1 cellular context compared by ENCODE assay signal in the genomic region with DNA sequence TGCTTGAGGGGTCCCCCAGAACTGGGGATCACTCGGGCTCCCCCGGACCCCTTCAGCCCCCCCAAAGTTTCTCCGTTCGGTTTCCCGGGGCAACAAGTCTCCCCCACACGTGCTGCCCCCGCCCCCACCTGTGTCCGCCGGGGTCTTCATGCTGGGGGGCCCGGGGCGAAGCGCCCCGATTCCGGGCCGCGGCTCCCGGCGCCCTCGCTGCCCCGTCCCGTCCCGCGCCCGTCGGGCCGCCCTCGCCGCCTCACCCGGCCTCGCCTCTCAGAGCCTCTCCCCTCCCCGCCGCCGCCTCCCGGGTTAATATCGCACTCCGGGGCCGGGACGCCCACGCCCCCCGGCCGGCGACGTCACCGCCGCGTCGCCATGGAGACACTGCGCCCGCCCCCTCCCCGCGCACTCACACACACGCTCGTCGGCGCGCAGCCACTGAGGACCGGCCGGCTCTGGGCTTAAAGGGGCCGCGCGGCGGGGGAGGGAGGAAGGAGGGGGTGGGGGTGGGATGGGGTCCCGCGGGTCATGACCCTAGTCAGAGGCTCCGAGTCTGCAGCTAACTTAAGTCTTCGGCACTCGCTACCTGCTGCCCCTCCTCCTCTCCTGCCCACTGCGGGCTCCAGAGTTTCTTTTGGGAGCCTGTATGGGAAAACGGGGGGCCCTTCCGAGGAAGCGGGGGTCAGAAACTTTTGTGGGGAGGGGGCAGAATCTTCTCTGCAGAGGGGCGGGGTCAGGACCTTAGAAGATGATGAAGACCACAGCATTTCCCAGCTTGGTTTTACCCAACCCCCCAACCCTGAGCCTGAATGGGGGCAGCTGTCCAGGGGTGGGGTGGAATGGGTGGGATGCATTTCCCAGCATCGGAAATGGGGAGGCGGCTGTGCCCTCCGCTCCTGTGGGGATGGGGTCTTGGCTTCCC.
TF ChIP-seq lines count a peak whose summit lies in the region.

A gene (minus strand): TSS at position 279 of the 916 bp plus-strand sequence. CDS start 129 bp downstream, at position 150.

TF ChIP-seq in HEK293, 187 proteins besides CTCF, POLR2A, EP300 and RAD21 (continued from another document):
- TF ChIP-seq, protein P1, sequence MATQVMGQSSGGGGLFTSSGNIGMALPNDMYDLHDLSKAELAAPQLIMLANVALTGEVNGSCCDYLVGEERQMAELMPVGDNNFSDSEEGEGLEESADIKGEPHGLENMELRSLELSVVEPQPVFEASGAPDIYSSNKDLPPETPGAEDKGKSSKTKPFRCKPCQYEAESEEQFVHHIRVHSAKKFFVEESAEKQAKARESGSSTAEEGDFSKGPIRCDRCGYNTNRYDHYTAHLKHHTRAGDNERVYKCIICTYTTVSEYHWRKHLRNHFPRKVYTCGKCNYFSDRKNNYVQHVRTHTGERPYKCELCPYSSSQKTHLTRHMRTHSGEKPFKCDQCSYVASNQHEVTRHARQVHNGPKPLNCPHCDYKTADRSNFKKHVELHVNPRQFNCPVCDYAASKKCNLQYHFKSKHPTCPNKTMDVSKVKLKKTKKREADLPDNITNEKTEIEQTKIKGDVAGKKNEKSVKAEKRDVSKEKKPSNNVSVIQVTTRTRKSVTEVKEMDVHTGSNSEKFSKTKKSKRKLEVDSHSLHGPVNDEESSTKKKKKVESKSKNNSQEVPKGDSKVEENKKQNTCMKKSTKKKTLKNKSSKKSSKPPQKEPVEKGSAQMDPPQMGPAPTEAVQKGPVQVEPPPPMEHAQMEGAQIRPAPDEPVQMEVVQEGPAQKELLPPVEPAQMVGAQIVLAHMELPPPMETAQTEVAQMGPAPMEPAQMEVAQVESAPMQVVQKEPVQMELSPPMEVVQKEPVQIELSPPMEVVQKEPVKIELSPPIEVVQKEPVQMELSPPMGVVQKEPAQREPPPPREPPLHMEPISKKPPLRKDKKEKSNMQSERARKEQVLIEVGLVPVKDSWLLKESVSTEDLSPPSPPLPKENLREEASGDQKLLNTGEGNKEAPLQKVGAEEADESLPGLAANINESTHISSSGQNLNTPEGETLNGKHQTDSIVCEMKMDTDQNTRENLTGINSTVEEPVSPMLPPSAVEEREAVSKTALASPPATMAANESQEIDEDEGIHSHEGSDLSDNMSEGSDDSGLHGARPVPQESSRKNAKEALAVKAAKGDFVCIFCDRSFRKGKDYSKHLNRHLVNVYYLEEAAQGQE (tag by site-specific recombination; IDR thresholded peaks at IDR 0.05), result no peak
- TF ChIP-seq, protein P2, sequence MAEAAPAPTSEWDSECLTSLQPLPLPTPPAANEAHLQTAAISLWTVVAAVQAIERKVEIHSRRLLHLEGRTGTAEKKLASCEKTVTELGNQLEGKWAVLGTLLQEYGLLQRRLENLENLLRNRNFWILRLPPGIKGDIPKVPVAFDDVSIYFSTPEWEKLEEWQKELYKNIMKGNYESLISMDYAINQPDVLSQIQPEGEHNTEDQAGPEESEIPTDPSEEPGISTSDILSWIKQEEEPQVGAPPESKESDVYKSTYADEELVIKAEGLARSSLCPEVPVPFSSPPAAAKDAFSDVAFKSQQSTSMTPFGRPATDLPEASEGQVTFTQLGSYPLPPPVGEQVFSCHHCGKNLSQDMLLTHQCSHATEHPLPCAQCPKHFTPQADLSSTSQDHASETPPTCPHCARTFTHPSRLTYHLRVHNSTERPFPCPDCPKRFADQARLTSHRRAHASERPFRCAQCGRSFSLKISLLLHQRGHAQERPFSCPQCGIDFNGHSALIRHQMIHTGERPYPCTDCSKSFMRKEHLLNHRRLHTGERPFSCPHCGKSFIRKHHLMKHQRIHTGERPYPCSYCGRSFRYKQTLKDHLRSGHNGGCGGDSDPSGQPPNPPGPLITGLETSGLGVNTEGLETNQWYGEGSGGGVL (tag by site-specific recombination; IDR thresholded peaks at IDR 0.05), result peak; percentile 55
- TF ChIP-seq, protein P3, sequence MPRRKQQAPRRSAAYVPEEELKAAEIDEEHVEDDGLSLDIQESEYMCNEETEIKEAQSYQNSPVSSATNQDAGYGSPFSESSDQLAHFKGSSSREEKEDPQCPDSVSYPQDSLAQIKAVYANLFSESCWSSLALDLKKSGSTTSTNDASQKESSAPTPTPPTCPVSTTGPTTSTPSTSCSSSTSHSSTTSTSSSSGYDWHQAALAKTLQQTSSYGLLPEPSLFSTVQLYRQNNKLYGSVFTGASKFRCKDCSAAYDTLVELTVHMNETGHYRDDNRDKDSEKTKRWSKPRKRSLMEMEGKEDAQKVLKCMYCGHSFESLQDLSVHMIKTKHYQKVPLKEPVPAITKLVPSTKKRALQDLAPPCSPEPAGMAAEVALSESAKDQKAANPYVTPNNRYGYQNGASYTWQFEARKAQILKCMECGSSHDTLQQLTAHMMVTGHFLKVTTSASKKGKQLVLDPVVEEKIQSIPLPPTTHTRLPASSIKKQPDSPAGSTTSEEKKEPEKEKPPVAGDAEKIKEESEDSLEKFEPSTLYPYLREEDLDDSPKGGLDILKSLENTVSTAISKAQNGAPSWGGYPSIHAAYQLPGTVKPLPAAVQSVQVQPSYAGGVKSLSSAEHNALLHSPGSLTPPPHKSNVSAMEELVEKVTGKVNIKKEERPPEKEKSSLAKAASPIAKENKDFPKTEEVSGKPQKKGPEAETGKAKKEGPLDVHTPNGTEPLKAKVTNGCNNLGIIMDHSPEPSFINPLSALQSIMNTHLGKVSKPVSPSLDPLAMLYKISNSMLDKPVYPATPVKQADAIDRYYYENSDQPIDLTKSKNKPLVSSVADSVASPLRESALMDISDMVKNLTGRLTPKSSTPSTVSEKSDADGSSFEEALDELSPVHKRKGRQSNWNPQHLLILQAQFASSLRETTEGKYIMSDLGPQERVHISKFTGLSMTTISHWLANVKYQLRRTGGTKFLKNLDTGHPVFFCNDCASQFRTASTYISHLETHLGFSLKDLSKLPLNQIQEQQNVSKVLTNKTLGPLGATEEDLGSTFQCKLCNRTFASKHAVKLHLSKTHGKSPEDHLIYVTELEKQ (tag by site-specific recombination; IDR thresholded peaks at IDR 0.05; ENCODE audit: borderline replicate concordance), result no peak
- peak; percentile 35; the same call in 1 of the 2 replicates for TF ChIP-seq ZNF677 (tag by site-specific recombination; IDR thresholded peaks at IDR 0.05)
- no peak for TF ChIP-seq FEZF1 (tag by site-specific recombination; IDR thresholded peaks at IDR 0.05)
- peak; percentile 67; the same call in 1 of the 2 replicates for TF ChIP-seq KLF8 (tag by site-specific recombination; IDR thresholded peaks at IDR 0.05)
- peak; percentile 72 for TF ChIP-seq SP2 (tag by site-specific recombination; IDR thresholded peaks at IDR 0.05)
- no peak for TF ChIP-seq ZNF521 (tag by site-specific recombination; IDR thresholded peaks at IDR 0.05)
- TF ChIP-seq, protein P4, sequence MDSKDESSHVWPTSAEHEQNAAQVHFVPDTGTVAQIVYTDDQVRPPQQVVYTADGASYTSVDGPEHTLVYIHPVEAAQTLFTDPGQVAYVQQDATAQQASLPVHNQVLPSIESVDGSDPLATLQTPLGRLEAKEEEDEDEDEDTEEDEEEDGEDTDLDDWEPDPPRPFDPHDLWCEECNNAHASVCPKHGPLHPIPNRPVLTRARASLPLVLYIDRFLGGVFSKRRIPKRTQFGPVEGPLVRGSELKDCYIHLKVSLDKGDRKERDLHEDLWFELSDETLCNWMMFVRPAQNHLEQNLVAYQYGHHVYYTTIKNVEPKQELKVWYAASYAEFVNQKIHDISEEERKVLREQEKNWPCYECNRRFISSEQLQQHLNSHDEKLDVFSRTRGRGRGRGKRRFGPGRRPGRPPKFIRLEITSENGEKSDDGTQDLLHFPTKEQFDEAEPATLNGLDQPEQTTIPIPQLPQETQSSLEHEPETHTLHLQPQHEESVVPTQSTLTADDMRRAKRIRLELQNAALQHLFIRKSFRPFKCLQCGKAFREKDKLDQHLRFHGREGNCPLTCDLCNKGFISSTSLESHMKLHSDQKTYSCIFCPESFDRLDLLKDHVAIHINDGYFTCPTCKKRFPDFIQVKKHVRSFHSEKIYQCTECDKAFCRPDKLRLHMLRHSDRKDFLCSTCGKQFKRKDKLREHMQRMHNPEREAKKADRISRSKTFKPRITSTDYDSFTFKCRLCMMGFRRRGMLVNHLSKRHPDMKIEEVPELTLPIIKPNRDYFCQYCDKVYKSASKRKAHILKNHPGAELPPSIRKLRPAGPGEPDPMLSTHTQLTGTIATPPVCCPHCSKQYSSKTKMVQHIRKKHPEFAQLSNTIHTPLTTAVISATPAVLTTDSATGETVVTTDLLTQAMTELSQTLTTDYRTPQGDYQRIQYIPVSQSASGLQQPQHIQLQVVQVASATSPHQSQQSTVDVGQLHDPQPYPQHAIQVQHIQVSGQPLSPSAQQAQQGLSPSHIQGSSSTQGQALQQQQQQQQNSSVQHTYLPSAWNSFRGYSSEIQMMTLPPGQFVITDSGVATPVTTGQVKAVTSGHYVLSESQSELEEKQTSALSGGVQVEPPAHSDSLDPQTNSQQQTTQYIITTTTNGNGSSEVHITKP (tag by site-specific recombination; IDR thresholded peaks at IDR 0.05), result peak; percentile 98; the same call in 1 of the 2 replicates
- peak; percentile 68; the same call in 1 of the 2 replicates for TF ChIP-seq KLF10 (tag by site-specific recombination; IDR thresholded peaks at IDR 0.05)
- TF ChIP-seq ZNF548 (tag by site-specific recombination; IDR thresholded peaks at IDR 0.05), result no peak
- TF ChIP-seq, protein P5, sequence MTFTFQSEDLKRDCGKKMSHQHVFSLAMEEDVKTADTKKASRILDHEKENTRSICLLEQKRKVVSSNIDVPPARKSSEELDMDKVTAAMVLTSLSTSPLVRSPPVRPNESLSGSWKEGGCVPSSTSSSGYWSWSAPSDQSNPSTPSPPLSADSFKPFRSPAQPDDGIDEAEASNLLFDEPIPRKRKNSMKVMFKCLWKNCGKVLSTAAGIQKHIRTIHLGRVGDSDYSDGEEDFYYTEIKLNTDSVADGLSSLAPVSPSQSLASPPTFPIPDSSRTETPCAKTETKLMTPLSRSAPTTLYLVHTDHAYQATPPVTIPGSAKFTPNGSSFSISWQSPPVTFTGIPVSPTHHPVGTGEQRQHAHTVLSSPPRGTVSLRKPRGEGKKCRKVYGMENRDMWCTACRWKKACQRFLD (tag by site-specific recombination; IDR thresholded peaks at IDR 0.05), result no peak
- 0 out of 2 replicates have a peak, but pooled peaks have one; percentile 30 for TF ChIP-seq ZNF629 (tag by site-specific recombination; IDR thresholded peaks at IDR 0.05)
- no peak for TF ChIP-seq ZNF701 (tag by site-specific recombination; IDR thresholded peaks at IDR 0.05)
- TF ChIP-seq KLF9 (tag by site-specific recombination; IDR thresholded peaks at IDR 0.05; ENCODE audit: low read depth), result peak; percentile 82
- TF ChIP-seq SP3 (tag by site-specific recombination; IDR thresholded peaks at IDR 0.05), result peak; percentile 47; the same call in 1 of the 2 replicates
- TF ChIP-seq, protein P6, sequence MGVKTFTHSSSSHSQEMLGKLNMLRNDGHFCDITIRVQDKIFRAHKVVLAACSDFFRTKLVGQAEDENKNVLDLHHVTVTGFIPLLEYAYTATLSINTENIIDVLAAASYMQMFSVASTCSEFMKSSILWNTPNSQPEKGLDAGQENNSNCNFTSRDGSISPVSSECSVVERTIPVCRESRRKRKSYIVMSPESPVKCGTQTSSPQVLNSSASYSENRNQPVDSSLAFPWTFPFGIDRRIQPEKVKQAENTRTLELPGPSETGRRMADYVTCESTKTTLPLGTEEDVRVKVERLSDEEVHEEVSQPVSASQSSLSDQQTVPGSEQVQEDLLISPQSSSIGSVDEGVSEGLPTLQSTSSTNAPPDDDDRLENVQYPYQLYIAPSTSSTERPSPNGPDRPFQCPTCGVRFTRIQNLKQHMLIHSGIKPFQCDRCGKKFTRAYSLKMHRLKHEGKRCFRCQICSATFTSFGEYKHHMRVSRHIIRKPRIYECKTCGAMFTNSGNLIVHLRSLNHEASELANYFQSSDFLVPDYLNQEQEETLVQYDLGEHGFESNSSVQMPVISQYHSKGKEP (tag by site-specific recombination; IDR thresholded peaks at IDR 0.05), result peak; percentile 21; the same call in 1 of the 2 replicates
- peak; percentile 94 for TF ChIP-seq ZFHX2 (tag by site-specific recombination; conservative IDR thresholded peaks at IDR 0.05)
- TF ChIP-seq OSR2 (tag by site-specific recombination; IDR thresholded peaks at IDR 0.05), result no peak
